8 cellular contexts compared by ENCODE assay signal in genomic region chr3:184157206-184157605, GRCh38. TPM values are rescaled to one million over a fixed set of nuclear protein-coding genes. Genes with fewer than 3 reads are reported as not detected.
A peak's percentile ranks its signal among the peaks of the same experiment; 100 is the strongest.
DNase-seq lines count a peak whose midpoint lies in the region; ATAC-seq and TF ChIP-seq lines count a peak whose summit lies in the region.

No MANE protein-coding gene starts in this region.

- no peak for TF ChIP-seq POLR2A in adrenal gland (IDR thresholded peaks at IDR 0.05)
- TF ChIP-seq POLR2A in testis (IDR thresholded peaks at IDR 0.05) = no peak

- ATAC-seq in GM19023 (IDR thresholded peaks at IDR 0.05; ENCODE audit: unreplicated experiment) = no peak

- no peaks in the 10 kb centered on the region for H3K9me3 Mint-ChIP-seq in activated CD4-positive, alpha-beta T cell treated with anti-CD3 and anti-CD28 coated beads, Interleukin-2, amount 10 ng/mL, durations not matched to agents 7 days and 5 days

- no peaks in the 10 kb centered on the region for H3K27me3 ChIP-seq in adrenal gland
- no peaks in the 10 kb centered on the region for H3K27me3 ChIP-seq in layer of hippocampus (ENCODE audit: control insufficient read depth, insufficient read depth, low read length)
- H3K27me3 ChIP-seq in testis = no peaks in the 10 kb centered on the region

- H3K4me1 Mint-ChIP-seq in activated CD4-positive, alpha-beta T cell treated with anti-CD3 and anti-CD28 coated beads, Interleukin-2, amount 10 ng/mL, durations not matched to agents 7 days and 5 days = peaks cover 31% of the 10 kb centered on the region

- no peaks in the 10 kb centered on the region for H3K36me3 ChIP-seq in adrenal gland (replicated peaks in 1 of 2)
- no peaks in the 10 kb centered on the region for H3K36me3 ChIP-seq in testis (ENCODE audit: low read depth, missing control alignments)

- intact Hi-C loops in adrenal gland (cut with DNase I) (no loop called here), testis (cut with DNase I; ENCODE audit: low total_unique reads) (no loop called here)

- H3K4me3 ChIP-seq in adrenal gland (peak overlapping the region in 3 of 4 donors; percentile 72 to 98 (median 78)), testis (peak overlapping the region; percentile 82 to 92)

- H3K27ac ChIP-seq in adrenal gland (peak overlapping the region in 4 of 5 donors; percentile 76 to 95 (median 88)), layer of hippocampus (ENCODE audit: low read depth, low read length) (peak overlapping the region; percentile 81), testis (peak overlapping the region; percentile 88 to 92)

- no peak for DNase-seq in activated CD4-positive, alpha-beta T cell treated with anti-CD3 and anti-CD28 coated beads, Interleukin-2, amount 10 ng/mL, durations not matched to agents 7 days and 5 days
- no peak for DNase-seq in activated CD4-positive, alpha-beta T cell treated with anti-CD3 and anti-CD28 coated beads for 4 hours
- DNase-seq in adrenal gland = no peak
- no peak for DNase-seq in testis
- no peak for DNase-seq in NCI-H226
- DNase-seq in NAMALWA (ENCODE audit: low spot score) = no peak

- peak overlapping the region; percentile 89 for H3K4me3 Mint-ChIP-seq in activated CD4-positive, alpha-beta T cell treated with anti-CD3 and anti-CD28 coated beads, Interleukin-2, amount 10 ng/mL, durations not matched to agents 7 days and 5 days

- TF ChIP-seq CTCF in adrenal gland (IDR thresholded peaks at IDR 0.05) = no peak
- TF ChIP-seq CTCF in testis (IDR thresholded peaks at IDR 0.05) = no peak

- peaks cover 46 to 54% of the 10 kb centered on the region in 2 donors for H3K4me1 ChIP-seq in adrenal gland (replicated peaks in 1 of 2)
- peaks cover 38% of the 10 kb centered on the region for H3K4me1 ChIP-seq in testis

- H3K9me3 ChIP-seq in adrenal gland (replicated peaks in 1 of 3) (no peaks in the 10 kb centered on the region), testis (no peaks in the 10 kb centered on the region)

- CTCF ChIA-PET in activated CD4-positive, alpha-beta T cell treated with anti-CD3 and anti-CD28 coated beads, Interleukin-2, amount 10 ng/mL, durations not matched to agents 7 days and 5 days (lab: Charles Lee) = interaction anchor here (1.0 to 1.1 kb wide), 2 partner anchors 14 to 27 kb away, joined by 3 to 4 read pairs; no protein-coding TSS in a partner anchor

- POLR2A ChIA-PET in activated CD4-positive, alpha-beta T cell treated with anti-CD3 and anti-CD28 coated beads, Interleukin-2, amount 10 ng/mL, durations not matched to agents 7 days and 5 days (lab: Charles Lee) = no interaction called here

- peak overlapping the region; percentile 90 for H3K27ac Mint-ChIP-seq in activated CD4-positive, alpha-beta T cell treated with anti-CD3 and anti-CD28 coated beads, Interleukin-2, amount 10 ng/mL, durations not matched to agents 7 days and 5 days

- H3K36me3 Mint-ChIP-seq in activated CD4-positive, alpha-beta T cell treated with anti-CD3 and anti-CD28 coated beads, Interleukin-2, amount 10 ng/mL, durations not matched to agents 7 days and 5 days (ENCODE audit: low read depth) = peaks cover 6% of the 10 kb centered on the region

- no peaks in the 10 kb centered on the region for H3K27me3 Mint-ChIP-seq in activated CD4-positive, alpha-beta T cell treated with anti-CD3 and anti-CD28 coated beads, Interleukin-2, amount 10 ng/mL, durations not matched to agents 7 days and 5 days

RNA-seq across cellular contexts. Expression of gene DVL3, which starts 2.0 kb away (rescaled TPM):
- 10 to 100 TPM; 35.0 to 36.3 TPM for total RNA-seq in activated CD4-positive, alpha-beta T cell treated with anti-CD3 and anti-CD28 coated beads, Interleukin-2, amount 10 ng/mL, durations not matched to agents 7 days and 5 days
- total RNA-seq in adrenal gland (10 to 100 TPM; 39.4 to 94.1 (median 65.6) TPM), testis (10 to 100 TPM; 80.5 to 86.8 TPM)
- polyA plus RNA-seq in adrenal gland (10 to 100 TPM; 45.8 to 92.9 (median 69.8) TPM), testis (ENCODE audit: insufficient read depth, low read depth, low replicate concordance) (53.7 TPM)

RNA-seq across cellular contexts. Expression of gene AP2M1, which starts 17.4 kb away (rescaled TPM):
- total RNA-seq in activated CD4-positive, alpha-beta T cell treated with anti-CD3 and anti-CD28 coated beads, Interleukin-2, amount 10 ng/mL, durations not matched to agents 7 days and 5 days = 100 to 1,000 TPM; 222 to 223 TPM
- 100 to 1,000 TPM; 305 to 700 (median 595) TPM for total RNA-seq in adrenal gland
- 100 to 1,000 TPM; 250 to 882 (median 362) TPM for polyA plus RNA-seq in adrenal gland
- 100 to 1,000 TPM; 238 to 334 TPM for total RNA-seq in testis
- 346 TPM for polyA plus RNA-seq in testis (ENCODE audit: insufficient read depth, low read depth, low replicate concordance)

RNA-seq across cellular contexts. Expression of gene EIF2B5, which starts 22.0 kb away (rescaled TPM):
- 10 to 100 TPM; 53.0 to 60.0 TPM for total RNA-seq in activated CD4-positive, alpha-beta T cell treated with anti-CD3 and anti-CD28 coated beads, Interleukin-2, amount 10 ng/mL, durations not matched to agents 7 days and 5 days
- total RNA-seq in adrenal gland (10 to 100 TPM; 19.1 to 44.2 (median 38.0) TPM), testis (10 to 100 TPM; 37.2 to 48.1 TPM)
- polyA plus RNA-seq in adrenal gland (10 to 100 TPM; 45.9 to 56.1 (median 49.0) TPM), testis (ENCODE audit: insufficient read depth, low read depth, low replicate concordance) (36.7 TPM)

RNA-seq across cellular contexts. Expression of gene ABCF3, which starts 28.8 kb away (rescaled TPM):
- 10 to 100 TPM; 62.2 to 64.4 TPM for total RNA-seq in activated CD4-positive, alpha-beta T cell treated with anti-CD3 and anti-CD28 coated beads, Interleukin-2, amount 10 ng/mL, durations not matched to agents 7 days and 5 days
- 100 to 1,000 TPM; 123 to 292 (median 182) TPM for total RNA-seq in adrenal gland
- 100 to 1,000 TPM; 189 to 353 (median 289) TPM for polyA plus RNA-seq in adrenal gland
- total RNA-seq in testis = 100 to 1,000 TPM; 111 to 115 TPM
- 69.3 TPM for polyA plus RNA-seq in testis (ENCODE audit: insufficient read depth, low read depth, low replicate concordance)
